ENCODE assay signal across 28 cellular contexts in the genomic region with DNA sequence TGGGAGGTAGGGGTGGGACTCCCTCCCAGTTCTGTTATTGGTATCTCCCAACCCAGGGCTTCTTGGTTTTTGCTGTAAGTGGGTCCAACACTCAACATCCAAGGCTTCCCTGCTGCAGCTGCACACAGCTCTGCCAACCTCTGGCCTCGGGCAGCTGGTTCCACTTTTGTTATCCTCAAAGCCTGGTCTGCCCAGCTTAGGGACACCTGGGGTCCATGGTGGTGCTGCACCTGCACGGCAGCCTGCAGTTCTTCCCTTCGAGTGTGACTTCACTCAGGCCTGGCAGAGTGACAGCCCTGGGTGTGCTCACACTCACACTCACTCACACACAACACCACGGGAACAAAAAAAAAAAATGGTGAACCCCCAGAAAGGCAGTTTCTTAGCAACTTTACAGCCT. TPM values are rescaled to one million over a fixed set of nuclear protein-coding genes. Genes with fewer than 3 reads are reported as not detected.
"Had no signal": no experiment of that assay in that cellular context is flagged by ENCODE, and none has a peak within 500 bp of the region (broad histone marks: within the 10 kb centered on the region; RNA-seq: fewer than 3 reads in every experiment).

No MANE protein-coding gene starts in this region.

- DNase-seq: effector CD4-positive, alpha-beta T cell; heart left ventricle; hippocampal formation; left colon; left ventricle myocardium superior; mesenchymal stem cell; midbrain; occipital lobe; sigmoid colon; stimulated activated CD4-positive, alpha-beta T cell treated with anti-CD3 and anti-CD28 coated beads, Interleukin-2, amount 100 ng/mL, for 24 hours; stimulated activated CD4-positive, alpha-beta T cell treated with anti-CD3 and anti-CD28 coated beads, Interleukin-4, amount 100 ng/mL, for 4 hours; stimulated activated naive B cell treated with anti-CD40 and anti-IgM and Interleukin-4, amounts not matched to agents 10 μg/mL and 1 μg/mL and 100 μg/mL, for 72 hours; stomach; substantia nigra; trophoblast cell had no signal

- H3K4me1 ChIP-seq: heart left ventricle, right atrium auricular region, sigmoid colon, stomach had no signal

- H3K9me3 ChIP-seq: heart left ventricle, right atrium auricular region, sigmoid colon, stomach, thoracic aorta had no signal

- H3K9me3 Mint-ChIP-seq: natural killer cell treated with Interleukin-12 subunit alpha and Interleukin-12 subunit beta and Interleukin-15 and Interleukin-18, amount 100 ng/mL, for 72 hours had no signal

- H3K27ac Mint-ChIP-seq: natural killer cell treated with Interleukin-12 subunit alpha and Interleukin-12 subunit beta and Interleukin-15 and Interleukin-18, amount 100 ng/mL, for 72 hours; stimulated activated naive B cell treated with anti-CD40 and anti-IgM and Interleukin-4, amounts not matched to agents 10 μg/mL and 1 μg/mL and 100 μg/mL, for 72 hours had no signal

- H3K27ac ChIP-seq: coronary artery, heart left ventricle, right atrium auricular region, sigmoid colon, skin epidermis, stomach, thoracic aorta had no signal

- H3K36me3 Mint-ChIP-seq: natural killer cell treated with Interleukin-12 subunit alpha and Interleukin-12 subunit beta and Interleukin-15 and Interleukin-18, amount 100 ng/mL, for 72 hours had no signal

- ATAC-seq: heart left ventricle; left colon; left ventricle myocardium superior; natural killer cell treated with Interleukin-12 subunit alpha and Interleukin-12 subunit beta and Interleukin-15 and Interleukin-18, amount 100 ng/mL, for 72 hours; stimulated activated naive B cell treated with anti-CD40 and anti-IgM and Interleukin-4, amounts not matched to agents 10 μg/mL and 1 μg/mL and 100 μg/mL, for 72 hours had no signal

- H3K27me3 Mint-ChIP-seq: natural killer cell treated with Interleukin-12 subunit alpha and Interleukin-12 subunit beta and Interleukin-15 and Interleukin-18, amount 100 ng/mL, for 72 hours; stimulated activated naive B cell treated with anti-CD40 and anti-IgM and Interleukin-4, amounts not matched to agents 10 μg/mL and 1 μg/mL and 100 μg/mL, for 72 hours had no signal

- H3K4me3 Mint-ChIP-seq: natural killer cell treated with Interleukin-12 subunit alpha and Interleukin-12 subunit beta and Interleukin-15 and Interleukin-18, amount 100 ng/mL, for 72 hours; stimulated activated naive B cell treated with anti-CD40 and anti-IgM and Interleukin-4, amounts not matched to agents 10 μg/mL and 1 μg/mL and 100 μg/mL, for 72 hours had no signal

- H3K36me3 ChIP-seq: thoracic aorta had no signal

- FAIRE-seq: frontal cortex had no signal

- H3K4me3 ChIP-seq: coronary artery, heart left ventricle, lung, right atrium auricular region, sigmoid colon, skin epidermis, stomach, thoracic aorta had no signal

RNA-seq across cellular contexts. Expression of gene HAND1, which starts 47.6 kb away (rescaled TPM):
- total RNA-seq: dermis microvascular lymphatic vessel endothelial cell; fibroblast of lung; frontal cortex; glomerular endothelial cell; kidney epithelial cell; natural killer cell treated with Interleukin-12 subunit alpha and Interleukin-12 subunit beta and Interleukin-15 and Interleukin-18, amount 100 ng/mL, for 72 hours; occipital lobe; pulmonary artery endothelial cell; thoracic aorta had no signal
- polyA plus RNA-seq: esophagus, fibroblast of lung, stomach had no signal
